Comparison of ENCODE assay signal across 8 cellular contexts in genomic region chr12:75329918-75330826, GRCh38. TPM values are rescaled to one million over a fixed set of nuclear protein-coding genes. Genes with fewer than 3 reads are reported as not detected.
DNase-seq lines count a peak whose midpoint lies in the region; ATAC-seq and TF ChIP-seq lines count a peak whose summit lies in the region.

Gene CAPS2, minus strand, starts transcription at chr12:75330324. Its CDS starts 3,826 bp downstream, at chr12:75326498.

- peak within 1 kb of the TSS; percentile 78 for H3K4me3 ChIP-seq in AG10803 (ENCODE audit: low read length)
- H3K4me3 ChIP-seq in colonic mucosa = peak within 1 kb of the TSS; percentile 40

- peak within 1 kb of the TSS; percentile 42 to 61 for H3K9ac ChIP-seq in colonic mucosa (ENCODE audit: low read depth in 2 of 2, low read length in 2 of 2)

- peaks cover 4% of the 10 kb centered on the region for H3K27me3 ChIP-seq in colonic mucosa

- H3K27ac ChIP-seq in colonic mucosa = no peak within 1 kb of the TSS

- TF ChIP-seq CTCF in AG10803 (conservative IDR thresholded peaks at IDR 0.05; ENCODE audit: low read length) = no peak
- no peak for TF ChIP-seq CTCF in colonic mucosa (IDR thresholded peaks at IDR 0.05)

- H3K9me3 ChIP-seq in colonic mucosa = no peaks in the 10 kb centered on the region

- ATAC-seq in GM18909 (IDR thresholded peaks at IDR 0.05; ENCODE audit: poor library complexity, unreplicated experiment) (peak; percentile 88), HG03139 (IDR thresholded peaks at IDR 0.05; ENCODE audit: unreplicated experiment) (peak; percentile 89), left colon (peak; percentile 98)

- no peaks in the 10 kb centered on the region for H3K4me1 ChIP-seq in colonic mucosa

- peak; percentile 86 for DNase-seq in AG10803 (ENCODE audit: low read depth)
- DNase-seq in NCI-H2227 (lab: John Stamatoyannopoulos, UW; ENCODE audit: unreplicated experiment) = peak; percentile 89
- DNase-seq in activated CD4-positive, alpha-beta T cell treated with anti-CD3 and anti-CD28 coated beads for 1 hour = peak; percentile 21
- DNase-seq in colonic mucosa = peak; percentile 79
- peak; percentile 74 to 86 for DNase-seq in left colon
- peak; percentile 17 to 40 (median 28) for DNase-seq in stimulated activated CD4-positive, alpha-beta T cell treated with anti-CD3 and anti-CD28 coated beads, Interleukin-1b, Interleukin-23, amount 100 ng/mL, for 24 hours (ENCODE audit: low read depth in 4 of 4, low spot score in 1 of 4)

- intact Hi-C loops in colonic mucosa (cut with DNase I) (loop anchor here (5.0 kb wide), 1 partner anchor 177 kb away; no protein-coding TSS in a partner anchor), left colon (cut with DNase I, micrococcal nuclease) (loop anchor here in 1 of 2 donors (5.0 to 10.0 kb wide), 2 partner anchors 55 to 177 kb away; no protein-coding TSS in a partner anchor)

- no peaks in the 10 kb centered on the region for H3K36me3 ChIP-seq in colonic mucosa

RNA-seq across cellular contexts. Expression of gene CAPS2, which starts in this region (rescaled TPM):
- total RNA-seq in colonic mucosa = 1 to 10 TPM; 1.5 to 2.6 TPM
- 1 to 10 TPM; 5.6 to 5.9 TPM for total RNA-seq in left colon

Comparison
In these comparisons a context has a peak if more than half of its experiments do, and no peak if none do; other contexts are left out.
1. DNase-seq: peak in every context shown above with its lines; median percentile 89 in NCI-H2227; 86 in AG10803; 80 in left colon; 79 in colonic mucosa; 28 in stimulated activated CD4-positive, alpha-beta T cell treated with anti-CD3 and anti-CD28 coated beads, Interleukin-1b, Interleukin-23, amount 100 ng/mL, for 24 hours; 21 in activated CD4-positive, alpha-beta T cell treated with anti-CD3 and anti-CD28 coated beads for 1 hour.